ENCODE assay signal across 25 cellular contexts in the genomic region with DNA sequence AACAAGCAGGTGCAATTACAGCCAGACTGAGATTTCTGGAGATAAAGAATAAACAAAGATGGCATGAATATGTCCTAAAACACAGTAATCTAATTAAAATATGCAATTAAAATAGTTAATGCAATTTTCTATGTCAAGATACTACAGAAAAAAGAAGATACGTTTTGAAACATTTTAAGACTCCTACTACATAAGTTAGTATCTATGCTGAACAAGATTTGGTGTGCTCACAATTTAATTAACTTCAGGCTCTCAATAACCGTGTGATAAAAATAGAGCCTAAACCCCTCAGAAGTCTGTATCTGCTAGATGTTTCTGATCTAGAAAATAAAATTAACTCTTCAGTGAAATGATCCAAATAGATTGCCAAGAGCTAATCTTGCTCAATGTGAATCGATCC. TPM values are rescaled to one million over a fixed set of nuclear protein-coding genes. Genes with fewer than 3 reads are reported as not detected.
DNase-seq lines count a peak whose midpoint lies in the region.
"Had no signal": no experiment of that assay in that cellular context is flagged by ENCODE, and none has a peak within 500 bp of the region (broad histone marks: within the 10 kb centered on the region; RNA-seq: fewer than 3 reads in every experiment).

No MANE protein-coding gene starts in this region.

- peak; percentile 95 for DNase-seq in SK-N-DZ (ENCODE audit: low spot score)
- DNase-seq in SIG-M5 (lab: John Stamatoyannopoulos, UW), result no peak
- DNase-seq: 8988T; ACHN; AML-193; BE2C; C1 segment of cervical spinal cord; Caco-2; Calu3; CD4-positive, alpha-beta memory T cell; CD4-positive, alpha-beta T cell; CD4-positive, CD25-positive, alpha-beta regulatory T cell; CD8-positive, alpha-beta memory T cell; CD8-positive, alpha-beta T cell; COR-L47; DMS 273 treated with DMSO at 0.1 percent for 48 hours; DMS153; DMS53; DMS79; DMS79 treated with DMSO at 0.1 percent for 48 hours; DND-41; EL had no signal

RNA-seq across cellular contexts. Expression of a gene that starts 13.8 kb away (rescaled TPM):
- 0.50 and 2.3 TPM in 2 replicates for polyA plus RNA-seq in SK-N-DZ (2014; cell fraction: cytosol; rRNA removed)
- polyA plus RNA-seq in SK-N-DZ (2014; cell fraction: nucleus; rRNA removed), result 0.17 and 0.21 TPM in 2 replicates
- polyA plus RNA-seq: AG04450; BJ; CD14-positive monocyte; CD4-positive, alpha-beta memory T cell; CD4-positive, CD25-positive, alpha-beta regulatory T cell; CD8-positive, alpha-beta memory T cell had no signal
